Comparison of ENCODE assay signal across 25 cellular contexts in the genomic region with DNA sequence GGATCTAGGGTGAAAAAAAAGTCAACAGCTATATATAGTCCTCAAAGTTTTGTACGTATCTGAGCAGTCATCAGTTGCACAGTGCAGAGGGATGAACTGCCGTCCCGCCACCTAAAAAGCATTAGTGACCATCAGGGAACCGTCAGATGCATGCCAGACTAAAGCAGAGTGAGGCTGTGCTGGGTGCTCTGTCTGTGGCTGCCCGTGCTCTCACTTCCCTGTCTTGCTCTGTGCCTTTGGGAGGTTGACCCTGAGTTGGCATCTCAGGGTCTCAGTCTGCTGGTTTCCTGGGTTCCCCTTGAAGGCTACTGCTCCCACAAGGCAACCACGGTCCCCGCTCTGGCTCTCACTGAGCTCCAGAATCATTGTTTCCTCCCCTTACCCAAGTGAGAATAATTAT. TPM values are rescaled to one million over a fixed set of nuclear protein-coding genes. Genes with fewer than 3 reads are reported as not detected.
"Had no signal": no experiment of that assay in that cellular context is flagged by ENCODE, and none has a peak within 500 bp of the region (broad histone marks: within the 10 kb centered on the region; RNA-seq: fewer than 3 reads in every experiment).

No MANE protein-coding gene starts in this region.

- H3K27ac Mint-ChIP-seq: activated CD4-positive, alpha-beta memory T cell treated with anti-CD3 and anti-CD28 coated beads, Interleukin-2, amount 10 ng/mL, durations not matched to agents 7 days and 5 days; activated naive CD4-positive, alpha-beta T cell treated with anti-CD3 and anti-CD28 coated beads for 36 hours; activated T-helper 17 cell treated with anti-CD3 and anti-CD28 coated beads, Interleukin-2, amount 50 U/mL, for 72 hours had no signal

- H3K36me3 ChIP-seq: brain microvascular endothelial cell, colonic mucosa, tibial artery, vagina had no signal

- H3K9me3 Mint-ChIP-seq: activated CD4-positive, alpha-beta memory T cell treated with anti-CD3 and anti-CD28 coated beads, Interleukin-2, amount 10 ng/mL, durations not matched to agents 7 days and 5 days; activated naive CD4-positive, alpha-beta T cell treated with anti-CD3 and anti-CD28 coated beads for 36 hours; activated T-helper 17 cell treated with anti-CD3 and anti-CD28 coated beads, Interleukin-2, amount 50 U/mL, for 72 hours; central memory CD8-positive, alpha-beta T cell had no signal

- H3K4me1 Mint-ChIP-seq: activated CD4-positive, alpha-beta memory T cell treated with anti-CD3 and anti-CD28 coated beads, Interleukin-2, amount 10 ng/mL, durations not matched to agents 7 days and 5 days; activated T-helper 17 cell treated with anti-CD3 and anti-CD28 coated beads, Interleukin-2, amount 50 U/mL, for 72 hours; central memory CD8-positive, alpha-beta T cell had no signal

- H3K4me3 Mint-ChIP-seq: activated CD4-positive, alpha-beta memory T cell treated with anti-CD3 and anti-CD28 coated beads, Interleukin-2, amount 10 ng/mL, durations not matched to agents 7 days and 5 days; activated naive CD4-positive, alpha-beta T cell treated with anti-CD3 and anti-CD28 coated beads for 36 hours; activated T-helper 17 cell treated with anti-CD3 and anti-CD28 coated beads, Interleukin-2, amount 50 U/mL, for 72 hours; central memory CD8-positive, alpha-beta T cell had no signal

- H3K4me1 ChIP-seq: colonic mucosa, foreskin keratinocyte, tibial artery, vagina had no signal

- H3K27me3 ChIP-seq: brain microvascular endothelial cell, colonic mucosa, tibial artery, vagina had no signal

- H3K4me3 ChIP-seq: colonic mucosa, tibial artery, vagina had no signal

- H3K27ac ChIP-seq: brain microvascular endothelial cell, colonic mucosa, foreskin keratinocyte, tibial artery, vagina had no signal

- H3K9me3 ChIP-seq: colonic mucosa, tibial artery, vagina had no signal

- DNase-seq: activated CD4-positive, alpha-beta memory T cell treated with anti-CD3 and anti-CD28 coated beads, Interleukin-2, amount 10 ng/mL, durations not matched to agents 7 days and 5 days; activated CD4-positive, alpha-beta T cell treated with anti-CD3 and anti-CD28 coated beads for 48 hours; activated CD4-positive, CD25-positive, alpha-beta regulatory T cell; activated naive CD4-positive, alpha-beta T cell treated with anti-CD3 and anti-CD28 coated beads for 36 hours; activated T-cell treated with anti-CD3 and anti-CD28 coated beads, Interleukin-2, amount 50 U/mL, for 1 hour; brain microvascular endothelial cell; colonic mucosa; foreskin keratinocyte; glutamatergic neuron; islet precursor cell; occipital lobe; posterior cingulate gyrus; stimulated activated CD4-positive, alpha-beta T cell treated with anti-CD3 and anti-CD28 coated beads, Interleukin-12 subunit alpha, Interleukin-12 subunit beta, amount 100 ng/mL, for 4 hours; stimulated activated CD4-positive, alpha-beta T cell treated with anti-CD3 and anti-CD28 coated beads, Interleukin-1b, Interleukin-23, amount 100 ng/mL, for 48 hours; stimulated activated CD8-positive, alpha-beta memory T cell treated with anti-CD3 and anti-CD28 coated beads, Interleukin-4, amount 100 ng/mL, for 48 hours; stimulated activated naive CD8-positive, alpha-beta T cell treated with anti-CD3 and anti-CD28 coated beads, Interleukin-15, Interleukin-2, amounts not matched to agents 100 U/mL and 50 U/mL, for 24 hours; tibial artery had no signal

- ATAC-seq: activated T-helper 17 cell treated with anti-CD3 and anti-CD28 coated beads, Interleukin-2, amount 50 U/mL, for 72 hours; foreskin keratinocyte; stimulated activated naive CD8-positive, alpha-beta T cell treated with anti-CD3 and anti-CD28 coated beads, Interleukin-15, Interleukin-2, amounts not matched to agents 100 U/mL and 50 U/mL, for 24 hours had no signal

RNA-seq across cellular contexts. Expression of a gene that starts 11.1 kb away (rescaled TPM):
- total RNA-seq: activated CD4-positive, alpha-beta memory T cell treated with anti-CD3 and anti-CD28 coated beads, Interleukin-2, amount 10 ng/mL, durations not matched to agents 7 days and 5 days; activated naive CD4-positive, alpha-beta T cell treated with anti-CD3 and anti-CD28 coated beads for 36 hours; activated T-helper 17 cell treated with anti-CD3 and anti-CD28 coated beads, Interleukin-2, amount 50 U/mL, for 72 hours; colonic mucosa; epithelial cell of proximal tubule; fibroblast of lung; lung microvascular endothelial cell; mononuclear cell; vagina had no signal

RNA-seq across cellular contexts. Expression of a gene that starts 27.8 kb away (rescaled TPM):
- total RNA-seq: activated CD4-positive, alpha-beta memory T cell treated with anti-CD3 and anti-CD28 coated beads, Interleukin-2, amount 10 ng/mL, durations not matched to agents 7 days and 5 days; activated naive CD4-positive, alpha-beta T cell treated with anti-CD3 and anti-CD28 coated beads for 36 hours; activated T-helper 17 cell treated with anti-CD3 and anti-CD28 coated beads, Interleukin-2, amount 50 U/mL, for 72 hours; colonic mucosa; epithelial cell of proximal tubule; fibroblast of lung; foreskin keratinocyte; lung microvascular endothelial cell; occipital lobe; renal cortical epithelial cell; vagina had no signal
